ENCODE assay signal across 13 cellular contexts in the genomic region with DNA sequence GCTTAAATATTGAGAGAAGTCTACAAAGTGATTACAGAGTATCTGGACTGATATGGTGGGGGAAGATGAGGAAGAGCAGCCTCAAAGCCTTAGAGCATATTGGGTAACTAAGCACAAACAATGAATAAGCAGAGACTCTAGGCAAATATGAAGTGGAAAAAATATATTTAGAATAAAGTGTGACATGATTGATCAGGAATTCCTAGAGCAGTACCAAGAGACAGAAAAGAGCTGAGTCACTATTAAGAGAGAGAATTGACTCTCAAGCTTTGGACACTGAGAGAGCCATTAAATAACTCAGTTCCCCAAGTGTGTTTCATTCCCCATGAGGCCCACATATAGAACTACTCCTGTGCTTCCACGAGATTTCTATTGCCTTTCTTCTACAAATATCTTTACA. TPM values are rescaled to one million over a fixed set of nuclear protein-coding genes. Genes with fewer than 3 reads are reported as not detected.
DNase-seq lines count a peak whose midpoint lies in the region; ATAC-seq and TF ChIP-seq lines count a peak whose summit lies in the region.
"Had no signal": no experiment of that assay in that cellular context is flagged by ENCODE, and none has a peak within 500 bp of the region (broad histone marks: within the 10 kb centered on the region; RNA-seq: fewer than 3 reads in every experiment).

No MANE protein-coding gene starts in this region.

- ATAC-seq in right cardiac atrium = peak; percentile 45 to 60
- no peak for ATAC-seq in GM18498 (IDR thresholded peaks at IDR 0.05; ENCODE audit: unreplicated experiment)

- H3K4me1 ChIP-seq in right cardiac atrium (ENCODE audit: control insufficient read depth, insufficient read depth, low read length) (no peaks in the 10 kb centered on the region), spleen (no peaks in the 10 kb centered on the region)

- TF ChIP-seq POLR2A in spleen (IDR thresholded peaks at IDR 0.05) = no peak

- H3K36me3 ChIP-seq in spleen = no peaks in the 10 kb centered on the region
- H3K36me3 ChIP-seq: lower lobe of right lung had no signal

- no peak overlapping the region for H3K27ac ChIP-seq in right cardiac atrium (ENCODE audit: low read length)
- peak overlapping the region in 5 of 8 donors; percentile 40 to 64 (median 56) for H3K27ac ChIP-seq in spleen

- H3K9me3 ChIP-seq in right cardiac atrium (ENCODE audit: control insufficient read depth, low read length) = no peaks in the 10 kb centered on the region
- H3K9me3 ChIP-seq in spleen = no peaks in the 10 kb centered on the region
- H3K9me3 ChIP-seq: lower lobe of right lung had no signal

- H3K4me3 ChIP-seq in right cardiac atrium (ENCODE audit: low read length) = no peak overlapping the region
- H3K4me3 ChIP-seq in spleen = no peak overlapping the region
- H3K4me3 ChIP-seq: lower lobe of right lung had no signal

- H3K27me3 ChIP-seq in right cardiac atrium (ENCODE audit: control insufficient read depth, insufficient read depth) (no peaks in the 10 kb centered on the region), spleen (replicated peaks in 1 of 7) (no peaks in the 10 kb centered on the region)

- no peak for TF ChIP-seq CTCF in spleen (IDR thresholded peaks at IDR 0.05 in 8 of 11, conservative IDR thresholded peaks at IDR 0.05 in 3 of 11)

- 48% methylated on average over 1 of the region's 1 CpG for WGBS in right cardiac atrium
- 50 to 68% (median 64%) methylated on average over 1 of the region's 1 CpG for WGBS in spleen, 5 donors

- intact Hi-C loops in right cardiac atrium (cut with DNase I) (no loop called here), spleen (cut with DNase I; ENCODE audit: low total_unique reads) (no loop called here)

- DNase-seq in HCEC 1CT = peak; percentile 84
- DNase-seq in amniotic epithelial cell (ENCODE audit: low read depth) = peak; percentile 63
- DNase-seq in right cardiac atrium = no peak
- DNase-seq in spleen = no peak
- DNase-seq in glomerular visceral epithelial cell (ENCODE audit: extremely low spot score) = no peak
- DNase-seq in NOMO-1 treated with dmso at 0.1 percent for 144 hours (lab: John Stamatoyannopoulos, UW; ENCODE audit: unreplicated experiment) = no peak
- no peak for DNase-seq in NCI-H2227 (lab: John Stamatoyannopoulos, UW; ENCODE audit: unreplicated experiment)
- DNase-seq: anterior cingulate cortex, DMS 273 treated with DMSO at 0.1 percent for 48 hours, Kasumi-1, lower lobe of right lung, NCI-H748 treated with DMSO at 0.1 percent for 48 hours had no signal

RNA-seq across cellular contexts. Expression of a gene that starts 45.7 kb away (rescaled TPM):
- total RNA-seq in right cardiac atrium (10 to 100 TPM; 50.5 to 86.9 (median 73.9) TPM), spleen (100 to 1,000 TPM; 315 to 843 (median 492) TPM)
- polyA plus RNA-seq in right cardiac atrium (32.2 TPM), spleen (100 to 1,000 TPM in 2 of 3 donors, 10 to 100 TPM in 1; 55.7 to 116 (median 102) TPM)

Comparison
In these comparisons a context has a peak if more than half of its experiments do, and no peak if none do; other contexts are left out.
1. DNase-seq: peak in HCEC 1CT (single experiment) and amniotic epithelial cell (single experiment); none in right cardiac atrium (0 of 3), spleen (single experiment), glomerular visceral epithelial cell (single experiment), NOMO-1 treated with dmso at 0.1 percent for 144 hours (single experiment) and NCI-H2227 (single experiment).